Comparison of ENCODE assay signal across 9 cellular contexts in genomic region chr13:21674271-21675009, GRCh38. TPM values are rescaled to one million over a fixed set of nuclear protein-coding genes. Genes with fewer than 3 reads are reported as not detected.
DNase-seq lines count a peak whose midpoint lies in the region; ATAC-seq, FAIRE-seq and TF ChIP-seq lines count a peak whose summit lies in the region.
"Had no signal": no experiment of that assay in that cellular context is flagged by ENCODE, and none has a peak within 500 bp of the region (broad histone marks: within the 10 kb centered on the region; RNA-seq: fewer than 3 reads in every experiment).

No MANE protein-coding gene starts in this region.

- peak overlapping the region; percentile 76 for H3K4me3 Mint-ChIP-seq in activated CD8-positive, alpha-beta T cell treated with anti-CD3 and anti-CD28 coated beads, Interleukin-2, amount 10 ng/mL, durations not matched to agents 7 days and 5 days

- H3K27me3 ChIP-seq in HUES6 (ENCODE audit: control insufficient read depth, insufficient read depth, low read length): peaks cover 83% of the 10 kb centered on the region
- H3K27me3 ChIP-seq in fibroblast of lung (ENCODE audit: control insufficient read depth, insufficient read depth, low read length): peaks cover 45% of the 10 kb centered on the region

- H3K9ac ChIP-seq in HUES6 (ENCODE audit: low read length) (peak overlapping the region; percentile 68), fibroblast of lung (ENCODE audit: insufficient read depth, low read length) (no peak overlapping the region)

- no peaks in the 10 kb centered on the region for H3K36me3 ChIP-seq in HUES6 (ENCODE audit: control insufficient read depth, insufficient read depth, low read length)
- H3K36me3 ChIP-seq in fibroblast of lung (ENCODE audit: control insufficient read depth, insufficient read depth, low read length): no peaks in the 10 kb centered on the region

- no peak for TF ChIP-seq POLR2A in H54 (IDR thresholded peaks at IDR 0.05; ENCODE audit: low read depth, low read length)

- peak overlapping the region; percentile 80 for H3K4me2 ChIP-seq in fibroblast of lung (ENCODE audit: extremely low read depth, insufficient read depth, low read length)

- POLR2A ChIA-PET in activated CD8-positive, alpha-beta T cell treated with anti-CD3 and anti-CD28 coated beads, Interleukin-2, amount 10 ng/mL, durations not matched to agents 7 days and 5 days (lab: Charles Lee): interaction anchor here (1.1 to 2.1 kb wide), 2 partner anchors 71 kb away, joined by 3 to 6 read pairs; partner anchors contain the start of gene MICU2

- peaks cover 23% of the 10 kb centered on the region for H3K4me1 ChIP-seq in HUES6 (ENCODE audit: control insufficient read depth, insufficient read depth, low read length)
- no peaks in the 10 kb centered on the region for H3K4me1 ChIP-seq in fibroblast of lung (ENCODE audit: control insufficient read depth, extremely low read depth, insufficient read depth, low read length)

- TF ChIP-seq CTCF in fibroblast of lung (conservative IDR thresholded peaks at IDR 0.05 in 1 of 2, IDR thresholded peaks at IDR 0.05 in 1 of 2; ENCODE audit: low read depth in 1 of 2, low read length in 2 of 2): no peak

- DNase-seq in AG20443 (ENCODE audit: low spot score) (peak; percentile 69), fibroblast of lung (ENCODE audit: low read depth in 2 of 2) (no peak), occipital lobe (lab: John Stamatoyannopoulos, UW) (peak; percentile 34), GM19239 (ENCODE audit: insufficient read length, low spot score) (no peak), H54 (ENCODE audit: insufficient read length, low spot score) (no peak)
- peak; percentile 32 for DNase-seq in activated CD8-positive, alpha-beta T cell treated with anti-CD3 and anti-CD28 coated beads, Interleukin-2, amount 10 ng/mL, durations not matched to agents 7 days and 5 days

- peaks cover 55% of the 10 kb centered on the region for H3K27me3 Mint-ChIP-seq in activated CD8-positive, alpha-beta T cell treated with anti-CD3 and anti-CD28 coated beads, Interleukin-2, amount 10 ng/mL, durations not matched to agents 7 days and 5 days (ENCODE audit: low read depth)

- H4K20me1 ChIP-seq in fibroblast of lung (ENCODE audit: control insufficient read depth, extremely low read depth, insufficient read depth, low read length): no peaks in the 10 kb centered on the region

- H3K9me3 ChIP-seq in HUES6 (ENCODE audit: control insufficient read depth, insufficient read depth, low read depth, low read length) (no peaks in the 10 kb centered on the region), fibroblast of lung (ENCODE audit: control insufficient read depth, insufficient read depth, low read depth, low read length) (no peaks in the 10 kb centered on the region)

- peak overlapping the region; percentile 71 for H3K4me3 ChIP-seq in HUES6 (ENCODE audit: low read depth, low read length)
- H3K4me3 ChIP-seq in fibroblast of lung (replicated peaks in 1 of 4; ENCODE audit: control extremely low read depth in 1 of 4, insufficient read depth in 1 of 4, low read depth in 3 of 4, low read length in 4 of 4): peak overlapping the region; percentile 39 to 57 (median 46)

- no peak overlapping the region for H3K27ac Mint-ChIP-seq in activated CD8-positive, alpha-beta T cell treated with anti-CD3 and anti-CD28 coated beads, Interleukin-2, amount 10 ng/mL, durations not matched to agents 7 days and 5 days

- FAIRE-seq in GM19239 (lab: Jason Lieb, UNC): no peak
- FAIRE-seq in H54 (lab: Jason Lieb, UNC): no peak
- FAIRE-seq: endometrium had no signal

- no peaks in the 10 kb centered on the region for H3K79me2 ChIP-seq in fibroblast of lung (ENCODE audit: control insufficient read depth, insufficient read depth, low read length)

- H2AFZ ChIP-seq in fibroblast of lung (ENCODE audit: low read length): no peak overlapping the region

- peaks cover 33% of the 10 kb centered on the region for H3K4me1 Mint-ChIP-seq in activated CD8-positive, alpha-beta T cell treated with anti-CD3 and anti-CD28 coated beads, Interleukin-2, amount 10 ng/mL, durations not matched to agents 7 days and 5 days (ENCODE audit: low read depth)

- CTCF ChIA-PET in activated CD8-positive, alpha-beta T cell treated with anti-CD3 and anti-CD28 coated beads, Interleukin-2, amount 10 ng/mL, durations not matched to agents 7 days and 5 days (lab: Charles Lee): interaction anchor here (1.0 kb wide), 1 partner anchor 37 kb away, joined by 3 read pairs; no protein-coding TSS in a partner anchor

- H3K36me3 Mint-ChIP-seq in activated CD8-positive, alpha-beta T cell treated with anti-CD3 and anti-CD28 coated beads, Interleukin-2, amount 10 ng/mL, durations not matched to agents 7 days and 5 days (ENCODE audit: low read depth): peaks cover 1% of the 10 kb centered on the region

- H3K9me3 Mint-ChIP-seq in activated CD8-positive, alpha-beta T cell treated with anti-CD3 and anti-CD28 coated beads, Interleukin-2, amount 10 ng/mL, durations not matched to agents 7 days and 5 days (ENCODE audit: insufficient read depth): no peaks in the 10 kb centered on the region

- no peak overlapping the region for H3K27ac ChIP-seq in HUES6 (ENCODE audit: low read depth, low read length)
- H3K27ac ChIP-seq in fibroblast of lung (ENCODE audit: insufficient read depth, low read length): no peak overlapping the region

- ATAC-seq in activated CD8-positive, alpha-beta T cell treated with anti-CD3 and anti-CD28 coated beads, Interleukin-2, amount 10 ng/mL, durations not matched to agents 7 days and 5 days: no peak
- no peak for ATAC-seq in GM19324 (IDR thresholded peaks at IDR 0.05; ENCODE audit: low FRiP score, unreplicated experiment)

RNA-seq across cellular contexts. Expression of gene FGF9, which starts 3.6 kb away (rescaled TPM):
- total RNA-seq in activated CD8-positive, alpha-beta T cell treated with anti-CD3 and anti-CD28 coated beads, Interleukin-2, amount 10 ng/mL, durations not matched to agents 7 days and 5 days: under 1 TPM in 1 of 2 experiments, not detected in 1; 0.21 TPM
- total RNA-seq in fibroblast of lung: 0.33 and 0.77 TPM in 2 replicates
- 0.06 and 0.07 TPM in 2 replicates for polyA plus RNA-seq in fibroblast of lung
- 0.06 and 0.08 TPM in 2 replicates for polyA plus RNA-seq in fibroblast of lung (2012)
- not detected in 2 replicates for polyA minus RNA-seq in fibroblast of lung (ENCODE audit: low replicate concordance)
- 16.1 TPM for total RNA-seq in occipital lobe

Comparison
In these comparisons a context has a peak if more than half of its experiments do, and no peak if none do; other contexts are left out.
1. DNase-seq: peak in AG20443 (single experiment), activated CD8-positive, alpha-beta T cell treated with anti-CD3 and anti-CD28 coated beads, Interleukin-2, amount 10 ng/mL, durations not matched to agents 7 days and 5 days (single experiment) and occipital lobe (single experiment); none in fibroblast of lung (0 of 2), GM19239 (single experiment) and H54 (single experiment).